In the genomic region with DNA sequence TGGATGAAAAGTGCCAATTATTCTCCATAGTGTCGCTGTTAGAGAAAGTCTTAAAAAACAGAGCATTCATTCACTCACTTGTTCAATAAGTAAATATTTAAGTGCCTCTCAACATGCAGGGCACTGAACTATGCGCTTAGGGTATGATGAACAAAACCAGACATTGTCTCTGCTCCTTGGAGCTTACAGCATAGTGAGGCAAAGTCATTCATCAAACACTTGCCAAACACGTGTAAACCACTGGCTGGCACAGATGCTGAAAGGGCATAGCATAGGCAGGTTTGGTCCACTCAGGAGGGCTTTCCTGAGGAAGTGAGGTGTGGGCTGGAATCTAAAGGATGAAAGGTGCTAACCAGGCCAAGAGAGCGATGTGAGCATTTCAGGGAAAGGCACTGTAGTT, we compare ENCODE assay signal across 1 cellular context.
A peak's percentile ranks its signal among the peaks of the same experiment; 100 is the strongest.
TF ChIP-seq lines count a peak whose summit lies in the region.

No MANE protein-coding gene starts in this region.

TF ChIP-seq in HepG2, 621 proteins besides CTCF, POLR2A, EP300 and RAD21 (continued from another document):
- no peak for TF ChIP-seq ATF6 (CRISPR knock-in tag; conservative IDR thresholded peaks at IDR 0.05)
- no peak for TF ChIP-seq SOX13 (IDR thresholded peaks at IDR 0.05)
- peak in 1 of 2 experiments; percentile 88; a peak in 2 of 4 replicates for TF ChIP-seq SOX13 (CRISPR knock-in tag; conservative IDR thresholded peaks at IDR 0.05 in 1 of 2, IDR thresholded peaks at IDR 0.05 in 1 of 2)
- TF ChIP-seq PHF21A (CRISPR knock-in tag; IDR thresholded peaks at IDR 0.05) = peak; percentile 61; the same call in 1 of the 2 replicates
- no peak for TF ChIP-seq SNAPC5 (CRISPR knock-in tag; IDR thresholded peaks at IDR 0.05; ENCODE audit: borderline replicate concordance)
- TF ChIP-seq ZBTB7A (CRISPR knock-in tag; IDR thresholded peaks at IDR 0.05) = no peak
- TF ChIP-seq, protein P1, sequence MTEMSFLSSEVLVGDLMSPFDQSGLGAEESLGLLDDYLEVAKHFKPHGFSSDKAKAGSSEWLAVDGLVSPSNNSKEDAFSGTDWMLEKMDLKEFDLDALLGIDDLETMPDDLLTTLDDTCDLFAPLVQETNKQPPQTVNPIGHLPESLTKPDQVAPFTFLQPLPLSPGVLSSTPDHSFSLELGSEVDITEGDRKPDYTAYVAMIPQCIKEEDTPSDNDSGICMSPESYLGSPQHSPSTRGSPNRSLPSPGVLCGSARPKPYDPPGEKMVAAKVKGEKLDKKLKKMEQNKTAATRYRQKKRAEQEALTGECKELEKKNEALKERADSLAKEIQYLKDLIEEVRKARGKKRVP (CRISPR knock-in tag; IDR thresholded peaks at IDR 0.05) = 0 out of 4 replicates have a peak, but pooled peaks of 1 of the 2 experiments have one; percentile 38
- no peak for TF ChIP-seq ZNF784 (CRISPR knock-in tag; IDR thresholded peaks at IDR 0.05; ENCODE audit: borderline replicate concordance)
- TF ChIP-seq HDAC2 (CRISPR knock-in tag; IDR thresholded peaks at IDR 0.05) = peak; percentile 92
- TF ChIP-seq ASH2L (IDR thresholded peaks at IDR 0.05; ENCODE audit: insufficient read length, low read depth, low read length) = peak; percentile 44
- no peak for TF ChIP-seq NFE2L1 (CRISPR knock-in tag; IDR thresholded peaks at IDR 0.05; ENCODE audit: borderline replicate concordance)
- peak; percentile 68; the same call in 1 of the 2 replicates for TF ChIP-seq ZSCAN29 (CRISPR knock-in tag; conservative IDR thresholded peaks at IDR 0.05)
- no peak for TF ChIP-seq CBX1 (IDR thresholded peaks at IDR 0.05; ENCODE audit: low read depth)
- TF ChIP-seq, protein P2, sequence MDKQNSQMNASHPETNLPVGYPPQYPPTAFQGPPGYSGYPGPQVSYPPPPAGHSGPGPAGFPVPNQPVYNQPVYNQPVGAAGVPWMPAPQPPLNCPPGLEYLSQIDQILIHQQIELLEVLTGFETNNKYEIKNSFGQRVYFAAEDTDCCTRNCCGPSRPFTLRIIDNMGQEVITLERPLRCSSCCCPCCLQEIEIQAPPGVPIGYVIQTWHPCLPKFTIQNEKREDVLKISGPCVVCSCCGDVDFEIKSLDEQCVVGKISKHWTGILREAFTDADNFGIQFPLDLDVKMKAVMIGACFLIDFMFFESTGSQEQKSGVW (CRISPR knock-in tag; IDR thresholded peaks at IDR 0.05; ENCODE audit: borderline replicate concordance) = no peak
- no peak for TF ChIP-seq ZFP82 (CRISPR knock-in tag; IDR thresholded peaks at IDR 0.05; ENCODE audit: borderline replicate concordance)
- no peak for TF ChIP-seq NKX3-1 (CRISPR knock-in tag; IDR thresholded peaks at IDR 0.05)
- no peak for TF ChIP-seq ZNF619 (CRISPR knock-in tag; IDR thresholded peaks at IDR 0.05)
- TF ChIP-seq HMGXB3 (CRISPR knock-in tag; IDR thresholded peaks at IDR 0.05; ENCODE audit: borderline replicate concordance) = peak; percentile 59; the same call in 1 of the 2 replicates
- peak; percentile 51; the same call in 1 of the 2 replicates for TF ChIP-seq HOXA5 (CRISPR knock-in tag; IDR thresholded peaks at IDR 0.05)
- TF ChIP-seq, protein P3, sequence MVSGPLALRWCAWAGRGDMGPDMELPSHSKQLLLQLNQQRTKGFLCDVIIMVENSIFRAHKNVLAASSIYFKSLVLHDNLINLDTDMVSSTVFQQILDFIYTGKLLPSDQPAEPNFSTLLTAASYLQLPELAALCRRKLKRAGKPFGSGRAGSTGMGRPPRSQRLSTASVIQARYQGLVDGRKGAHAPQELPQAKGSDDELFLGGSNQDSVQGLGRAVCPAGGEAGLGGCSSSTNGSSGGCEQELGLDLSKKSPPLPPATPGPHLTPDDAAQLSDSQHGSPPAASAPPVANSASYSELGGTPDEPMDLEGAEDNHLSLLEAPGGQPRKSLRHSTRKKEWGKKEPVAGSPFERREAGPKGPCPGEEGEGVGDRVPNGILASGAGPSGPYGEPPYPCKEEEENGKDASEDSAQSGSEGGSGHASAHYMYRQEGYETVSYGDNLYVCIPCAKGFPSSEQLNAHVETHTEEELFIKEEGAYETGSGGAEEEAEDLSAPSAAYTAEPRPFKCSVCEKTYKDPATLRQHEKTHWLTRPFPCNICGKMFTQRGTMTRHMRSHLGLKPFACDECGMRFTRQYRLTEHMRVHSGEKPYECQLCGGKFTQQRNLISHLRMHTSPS (CRISPR knock-in tag; IDR thresholded peaks at IDR 0.05; ENCODE audit: low read depth) = peak; percentile 95
- TF ChIP-seq TCF7L2 (IDR thresholded peaks at IDR 0.05; ENCODE audit: low read depth, low read length) = no peak
- peak; percentile 69 for TF ChIP-seq MED1 (CRISPR knock-in tag; IDR thresholded peaks at IDR 0.05)
- TF ChIP-seq ZFX (CRISPR knock-in tag; IDR thresholded peaks at IDR 0.05; ENCODE audit: low read depth) = peak; percentile 34; the same call in 1 of the 2 replicates
- TF ChIP-seq ZSCAN20 (CRISPR knock-in tag; IDR thresholded peaks at IDR 0.05; ENCODE audit: borderline replicate concordance) = no peak
- TF ChIP-seq NFKBIZ (CRISPR knock-in tag; IDR thresholded peaks at IDR 0.05) = peak; percentile 61; the same call in 1 of the 2 replicates
- TF ChIP-seq TOPORS (CRISPR knock-in tag; IDR thresholded peaks at IDR 0.05) = no peak
- TF ChIP-seq PRMT3 (CRISPR knock-in tag; IDR thresholded peaks at IDR 0.05; ENCODE audit: borderline replicate concordance, low read depth) = no peak
